8 cellular contexts compared by ENCODE assay signal in the genomic region with DNA sequence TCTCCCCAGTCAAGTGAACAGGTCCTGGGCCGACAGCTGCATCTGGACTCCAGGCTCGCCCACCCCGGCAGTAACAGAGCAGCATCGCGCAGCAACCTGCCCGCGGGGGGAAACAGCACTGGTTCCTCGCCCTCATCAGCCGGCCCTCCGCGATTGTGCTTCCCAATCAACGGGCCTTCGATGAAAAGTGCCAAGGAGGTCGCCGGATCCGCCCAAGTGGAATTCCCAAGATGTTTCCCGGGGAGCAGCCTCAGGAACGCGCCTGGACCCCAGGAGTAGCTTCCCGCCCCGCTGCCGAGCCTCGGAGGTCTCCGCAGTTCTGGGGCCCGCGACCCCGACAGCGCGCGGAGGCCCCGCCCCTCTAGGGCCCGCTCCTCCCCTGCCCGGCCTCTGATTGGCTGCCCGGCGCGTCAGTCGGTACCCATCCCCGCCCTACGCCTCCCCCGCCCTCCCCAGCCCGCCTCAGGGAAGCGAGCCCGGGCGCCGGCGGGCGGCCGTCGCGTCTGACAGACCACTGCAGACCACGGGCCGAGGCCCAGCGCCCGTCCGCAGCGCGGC. TPM values are rescaled to one million over a fixed set of nuclear protein-coding genes. Genes with fewer than 3 reads are reported as not detected.
DNase-seq lines count a peak whose midpoint lies in the region; TF ChIP-seq lines count a peak whose summit lies in the region.

A gene (plus strand): TSS at position 460 of the 558 bp plus-strand sequence. CDS start 103 bp downstream, outside the sequence.

- TF ChIP-seq CTCF in MM.1S (IDR thresholded peaks at IDR 0.05; ENCODE audit: low read length) (no peak), SK-N-SH (IDR thresholded peaks at IDR 0.05) (no peak), osteoblast (IDR thresholded peaks at IDR 0.05; ENCODE audit: extremely low read depth, low read depth, low read length) (no peak), testis (IDR thresholded peaks at IDR 0.05) (no peak)

- H4K20me1 ChIP-seq in MM.1S (ENCODE audit: insufficient read depth, low read length) (no peaks in the 10 kb centered on the region), SK-N-SH (ENCODE audit: insufficient read depth) (no peaks in the 10 kb centered on the region), osteoblast (ENCODE audit: insufficient read depth, low read length) (no peaks in the 10 kb centered on the region)

- H3K4me3 ChIP-seq in MM.1S (ENCODE audit: low read length), result peak within 1 kb of the TSS; percentile 88
- H3K4me3 ChIP-seq in SK-N-SH (ENCODE audit: low read depth in 2 of 2, low read length in 1 of 2), result peak within 1 kb of the TSS; percentile 58 to 62
- peak within 1 kb of the TSS; percentile 66 for H3K4me3 ChIP-seq in osteoblast (ENCODE audit: insufficient read depth, low read length)
- H3K4me3 ChIP-seq in testis, result peak within 1 kb of the TSS; percentile 65 to 78

- H3K36me3 ChIP-seq in ES-I3 (ENCODE audit: insufficient read depth, low read length), result no peaks in the 10 kb centered on the region
- no peaks in the 10 kb centered on the region for H3K36me3 ChIP-seq in MM.1S (replicated peaks; ENCODE audit: insufficient read depth, low read length)
- no peaks in the 10 kb centered on the region for H3K36me3 ChIP-seq in SK-N-SH (replicated peaks in 1 of 2; ENCODE audit: control insufficient read depth in 1 of 2, insufficient read depth in 2 of 2, low read length in 1 of 2)
- H3K36me3 ChIP-seq in osteoblast (ENCODE audit: insufficient read depth, low read length), result no peaks in the 10 kb centered on the region
- H3K36me3 ChIP-seq in testis (ENCODE audit: low read depth, missing control alignments), result no peaks in the 10 kb centered on the region

- H3F3A ChIP-seq in MM.1S (ENCODE audit: insufficient read depth, low read length), result no peaks in the 10 kb centered on the region
- no peaks in the 10 kb centered on the region for H3F3A ChIP-seq in SK-N-SH (replicated peaks; ENCODE audit: insufficient read depth)

- no peaks in the 10 kb centered on the region for H3K27me3 ChIP-seq in MM.1S (replicated peaks; ENCODE audit: insufficient read depth, low read length)
- H3K27me3 ChIP-seq in SK-N-SH (ENCODE audit: insufficient read depth), result peaks cover 57% of the 10 kb centered on the region
- peaks cover 74% of the 10 kb centered on the region for H3K27me3 ChIP-seq in osteoblast (ENCODE audit: insufficient read depth, low read length)
- H3K27me3 ChIP-seq in testis, result no peaks in the 10 kb centered on the region

- DNase-seq in HCEC 1CT (peak; percentile 45), MM.1S (peak; percentile 81), SK-N-SH (peak; percentile 100), glomerular visceral epithelial cell (ENCODE audit: extremely low spot score) (peak; percentile 89), osteoblast (ENCODE audit: insufficient read length, low spot score, missing footprints) (peak; percentile 98), testis (peak; percentile 93)
- peak; percentile 87 for DNase-seq in activated naive CD4-positive, alpha-beta T cell treated with Interleukin-2 at 50 U/mL for 16 hours

- H3K4me1 ChIP-seq in ES-I3 (ENCODE audit: insufficient read depth, low read length), result no peaks in the 10 kb centered on the region; the same call in 1 of the 2 replicates
- H3K4me1 ChIP-seq in MM.1S (ENCODE audit: low read length), result peaks cover 10% of the 10 kb centered on the region; the same call in 1 of the 2 replicates
- H3K4me1 ChIP-seq in SK-N-SH (ENCODE audit: control insufficient read depth in 1 of 2, insufficient read depth in 2 of 2, low read depth in 1 of 2, low read length in 1 of 2), result peaks cover 0 to 16% of the 10 kb centered on the region in 2 experiments; a peak in 1 of 4 replicates
- H3K4me1 ChIP-seq in osteoblast (ENCODE audit: insufficient read depth, low read length), result peaks cover 8% of the 10 kb centered on the region
- no peaks in the 10 kb centered on the region for H3K4me1 ChIP-seq in testis

- TF ChIP-seq POLR2A in testis (IDR thresholded peaks at IDR 0.05), result no peak

- H3K9me2 ChIP-seq in MM.1S (replicated peaks; ENCODE audit: insufficient read depth, low read length) (no peaks in the 10 kb centered on the region), SK-N-SH (no peaks in the 10 kb centered on the region)

- peak within 1 kb of the TSS; percentile 62 for H3K9ac ChIP-seq in ES-I3 (ENCODE audit: low read depth, low read length)
- H3K9ac ChIP-seq in MM.1S (ENCODE audit: low read length), result peak within 1 kb of the TSS; percentile 87
- H3K9ac ChIP-seq in SK-N-SH, result no peak within 1 kb of the TSS

- TF ChIP-seq EP300 in SK-N-SH (IDR thresholded peaks at IDR 0.05; ENCODE audit: borderline replicate concordance in 1 of 2, low read depth in 1 of 2, low read length in 1 of 2), result no peak; a peak in 1 of 4 replicates

- POLR2A ChIA-PET in SK-N-SH (lab: Yijun Ruan, JAX), result interaction anchor here (1.2 to 1.6 kb wide), 4 partner anchors 10 to 181 kb away, joined by 4 to 6 read pairs (median 4); no protein-coding TSS in a partner anchor

- WGBS in SK-N-SH (ENCODE audit: low lambda C conversion rate), result 0% methylated on average over 1 of the region's 57 CpGs
- 2 to 8% methylated on average over 2 to 38 of the region's 57 CpGs for WGBS in testis, 2 donors

- H3K79me2 ChIP-seq in MM.1S (ENCODE audit: low read length) (peaks cover 45% of the 10 kb centered on the region), SK-N-SH (ENCODE audit: insufficient read depth) (no peaks in the 10 kb centered on the region), osteoblast (ENCODE audit: insufficient read depth, low read length) (no peaks in the 10 kb centered on the region)

- H3K27ac ChIP-seq in MM.1S (ENCODE audit: low read length) (peak within 1 kb of the TSS; percentile 62; the same call in 1 of the 2 replicates), SK-N-SH (ENCODE audit: low read depth in 2 of 2, low read length in 1 of 2) (peak within 1 kb of the TSS in 1 of 2 experiments; percentile 79; a peak in 2 of 4 replicates), osteoblast (ENCODE audit: low read depth, low read length) (no peak within 1 kb of the TSS), testis (peak within 1 kb of the TSS; percentile 49 to 76)

- TF ChIP-seq RAD21 in SK-N-SH (IDR thresholded peaks at IDR 0.05; ENCODE audit: low read length), result no peak

- CTCF ChIA-PET in SK-N-SH (lab: Yijun Ruan, JAX), result interaction anchor here (0.7 to 3.3 kb wide), 16 partner anchors 12 to 254 kb away, joined by 3 to 22 read pairs (median 4); no protein-coding TSS in a partner anchor

- H3K9me3 ChIP-seq in ES-I3 (ENCODE audit: control insufficient read depth, insufficient read depth, low read length), result no peaks in the 10 kb centered on the region; the same call in 1 of the 2 replicates
- H3K9me3 ChIP-seq in MM.1S (replicated peaks; ENCODE audit: insufficient read depth, low read length), result no peaks in the 10 kb centered on the region
- H3K9me3 ChIP-seq in SK-N-SH, result no peaks in the 10 kb centered on the region
- no peaks in the 10 kb centered on the region for H3K9me3 ChIP-seq in osteoblast (ENCODE audit: low read depth, low read length)
- no peaks in the 10 kb centered on the region for H3K9me3 ChIP-seq in testis

- H3K4me2 ChIP-seq in MM.1S (ENCODE audit: low read depth, low read length) (peak within 1 kb of the TSS; percentile 95), SK-N-SH (peak within 1 kb of the TSS; percentile 92), osteoblast (ENCODE audit: insufficient read depth, low read length) (peak within 1 kb of the TSS; percentile 81)

- peak within 1 kb of the TSS; percentile 96 for H2AFZ ChIP-seq in MM.1S (ENCODE audit: low read length)
- H2AFZ ChIP-seq in SK-N-SH (ENCODE audit: low read depth), result peak within 1 kb of the TSS; percentile 63; the same call in 1 of the 2 replicates
- H2AFZ ChIP-seq in osteoblast (ENCODE audit: low read length), result peak within 1 kb of the TSS; percentile 77

- intact Hi-C loops in testis (cut with DNase I; ENCODE audit: low total_unique reads), result no loop called here

TF ChIP-seq in SK-N-SH, 30 proteins besides CTCF, POLR2A, EP300 and RAD21:
- TF ChIP-seq, protein P1, sequence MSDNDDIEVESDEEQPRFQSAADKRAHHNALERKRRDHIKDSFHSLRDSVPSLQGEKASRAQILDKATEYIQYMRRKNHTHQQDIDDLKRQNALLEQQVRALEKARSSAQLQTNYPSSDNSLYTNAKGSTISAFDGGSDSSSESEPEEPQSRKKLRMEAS (IDR thresholded peaks at IDR 0.05; ENCODE audit: low read depth), result no peak
- TF ChIP-seq, protein P2, sequence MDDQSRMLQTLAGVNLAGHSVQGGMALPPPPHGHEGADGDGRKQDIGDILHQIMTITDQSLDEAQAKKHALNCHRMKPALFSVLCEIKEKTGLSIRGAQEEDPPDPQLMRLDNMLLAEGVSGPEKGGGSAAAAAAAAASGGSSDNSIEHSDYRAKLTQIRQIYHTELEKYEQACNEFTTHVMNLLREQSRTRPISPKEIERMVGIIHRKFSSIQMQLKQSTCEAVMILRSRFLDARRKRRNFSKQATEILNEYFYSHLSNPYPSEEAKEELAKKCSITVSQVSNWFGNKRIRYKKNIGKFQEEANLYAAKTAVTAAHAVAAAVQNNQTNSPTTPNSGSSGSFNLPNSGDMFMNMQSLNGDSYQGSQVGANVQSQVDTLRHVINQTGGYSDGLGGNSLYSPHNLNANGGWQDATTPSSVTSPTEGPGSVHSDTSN (IDR thresholded peaks at IDR 0.05), result peak; percentile 97
- TF ChIP-seq CHD2 (IDR thresholded peaks at IDR 0.05; ENCODE audit: low read length, partially characterized antibody), result no peak
- TF ChIP-seq NRF1 (IDR thresholded peaks at IDR 0.05; ENCODE audit: low read depth, low read length), result no peak
- no peak for TF ChIP-seq TAF1 (IDR thresholded peaks at IDR 0.05; ENCODE audit: borderline replicate concordance, low read depth, low read length)
- TF ChIP-seq EZH2phosphoT487 (IDR thresholded peaks at IDR 0.05; ENCODE audit: borderline replicate concordance, low read depth), result no peak

RNA-seq across cellular contexts. Expression of the gene that starts here (rescaled TPM):
- 0.26 and 0.62 TPM in 2 replicates for polyA plus RNA-seq in SK-N-SH (2012; rRNA removed)
- polyA plus RNA-seq in SK-N-SH (2012; cell fraction: cytosol; rRNA removed), result 0.36 and 0.39 TPM in 2 replicates
- polyA plus RNA-seq in SK-N-SH (2012; cell fraction: nucleus; rRNA removed), result 0.09 and 0.12 TPM in 2 replicates
- under 0.01 and 0.36 TPM in 2 replicates for total RNA-seq in osteoblast
- total RNA-seq in testis, result 10 to 100 TPM; 10.5 to 11.3 TPM
- polyA plus RNA-seq in testis (ENCODE audit: insufficient read depth, low read depth, low replicate concordance), result 10.2 TPM

Comparison
In these comparisons a context has a peak if more than half of its experiments do, and no peak if none do; other contexts are left out.
1. Peak in DNase-seq, H3K4me3 ChIP-seq and H3K4me2 ChIP-seq in SK-N-SH; RNA of the gene not detected or under 1 TPM.
2. Peak in DNase-seq, H3K4me3 ChIP-seq and H3K4me2 ChIP-seq in osteoblast; RNA of the gene not detected or under 1 TPM.
3. DNase-seq: peak in every context shown above with its lines; median percentile 100 in SK-N-SH; 98 in osteoblast; 93 in testis; 89 in glomerular visceral epithelial cell; 87 in activated naive CD4-positive, alpha-beta T cell treated with Interleukin-2 at 50 U/mL for 16 hours; 81 in MM.1S; 45 in HCEC 1CT.